15 cellular contexts compared by ENCODE assay signal in the genomic region with DNA sequence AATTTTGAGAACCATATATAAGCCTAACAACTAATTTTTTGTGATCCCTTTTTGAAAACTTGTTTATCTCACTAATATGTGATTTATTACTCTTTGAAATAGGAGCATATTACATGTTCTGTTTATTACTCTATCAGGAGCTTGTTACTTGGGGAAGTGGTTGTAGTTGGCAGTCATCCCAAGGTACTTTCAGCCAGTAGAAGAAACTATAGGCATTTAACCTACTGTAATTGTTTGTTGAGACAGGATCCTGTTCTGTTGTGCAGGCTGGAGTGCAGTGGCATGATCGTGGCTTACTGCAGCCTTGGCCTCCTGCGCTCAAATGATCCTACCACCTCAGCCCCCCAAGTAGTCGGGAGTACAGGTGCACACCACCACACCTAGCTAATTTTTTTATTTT.
DNase-seq lines count a peak whose midpoint lies in the region; ATAC-seq, FAIRE-seq and TF ChIP-seq lines count a peak whose summit lies in the region.
"Had no signal": no experiment of that assay in that cellular context is flagged by ENCODE, and none has a peak within 500 bp of the region (broad histone marks: within the 10 kb centered on the region; RNA-seq: fewer than 3 reads in every experiment).

No MANE protein-coding gene starts in this region.

- H3K4me3 ChIP-seq in AG10803 (ENCODE audit: low read length), result no peak overlapping the region
- H3K4me3 ChIP-seq in fibroblast of villous mesenchyme (ENCODE audit: low read depth, low read length), result no peak overlapping the region
- no peak overlapping the region for H3K4me3 ChIP-seq in vagina
- H3K4me3 ChIP-seq: psoas muscle, SJSA1 had no signal

- H3K9me3 ChIP-seq in vagina, result no peaks in the 10 kb centered on the region
- H3K9me3 ChIP-seq: psoas muscle, SJSA1 had no signal

- TF ChIP-seq CTCF in AG10803 (conservative IDR thresholded peaks at IDR 0.05; ENCODE audit: low read length) (no peak), fibroblast of villous mesenchyme (IDR thresholded peaks at IDR 0.05; ENCODE audit: insufficient read depth, low read depth, low read length) (no peak), vagina (IDR thresholded peaks at IDR 0.05) (no peak)

- no peak for TF ChIP-seq POLR2A in vagina (IDR thresholded peaks at IDR 0.05)

- no peak overlapping the region for H3K27ac ChIP-seq in vagina
- H3K27ac ChIP-seq: KMS-11, psoas muscle, SJSA1 had no signal

- FAIRE-seq in GM19239 (lab: Jason Lieb, UNC), result peak; percentile 81

- peaks cover 31% of the 10 kb centered on the region for H3K4me1 ChIP-seq in vagina

- ATAC-seq in HG02759 (IDR thresholded peaks at IDR 0.05; ENCODE audit: unreplicated experiment), result no peak
- ATAC-seq: psoas muscle had no signal

- intact Hi-C loops in vagina (cut with DNase I), result no loop called here

- DNase-seq in AG10803 (ENCODE audit: low read depth), result peak; percentile 23
- DNase-seq in GM19239 (ENCODE audit: insufficient read length, low spot score), result no peak
- DNase-seq in OCI-M1 (lab: John Stamatoyannopoulos, UW), result peak; percentile 51
- DNase-seq in fibroblast of villous mesenchyme (ENCODE audit: low read depth), result peak; percentile 42
- DNase-seq in vagina (ENCODE audit: extremely low spot score in 2 of 2), result no peak
- DNase-seq in AG20443 (ENCODE audit: low spot score), result no peak
- DNase-seq in activated gamma-delta T cell treated with Interleukin-2 at 50 U/mL for 16 hours, result no peak
- DNase-seq: activated CD4-positive, CD25-positive, alpha-beta regulatory T cell treated with anti-CD3 and anti-CD28 coated beads, Interleukin-2, amount 50 U/mL, for 72 hours; activated T-cell treated with anti-CD3 and anti-CD28 coated beads, Interleukin-2, amount 50 U/mL, for 48 hours; midbrain; NCI-H526 treated with DMSO at 0.1 percent for 48 hours; psoas muscle had no signal

- H3K27me3 ChIP-seq in vagina, result no peaks in the 10 kb centered on the region
- H3K27me3 ChIP-seq: SJSA1 had no signal

- H3K36me3 ChIP-seq in vagina, result no peaks in the 10 kb centered on the region

Comparison
In these comparisons a context has a peak if more than half of its experiments do, and no peak if none do; other contexts are left out.
1. DNase-seq: peak in AG10803 (single experiment), OCI-M1 (single experiment) and fibroblast of villous mesenchyme (single experiment); none in GM19239 (single experiment), vagina (0 of 2), AG20443 (single experiment) and activated gamma-delta T cell treated with Interleukin-2 at 50 U/mL for 16 hours (single experiment).